40 cellular contexts compared by ENCODE assay signal in genomic region chr20:8168785-8169288, GRCh38.
"Had no signal": no experiment of that assay in that cellular context is flagged by ENCODE, and none has a peak within 500 bp of the region (broad histone marks: within the 10 kb centered on the region; RNA-seq: fewer than 3 reads in every experiment).

No MANE protein-coding gene starts in this region.

- H3K36me3 ChIP-seq: adrenal gland, brain microvascular endothelial cell, breast epithelium had no signal

- H3K36me3 Mint-ChIP-seq: activated CD8-positive, alpha-beta memory T cell treated with anti-CD3 and anti-CD28 coated beads, Interleukin-2, amount 10 ng/mL, durations not matched to agents 7 days and 5 days; activated naive CD4-positive, alpha-beta T cell treated with anti-CD3 and anti-CD28 coated beads, Interleukin-2, amount 10 ng/mL, durations not matched to agents 7 days and 5 days; activated naive CD4-positive, alpha-beta T cell treated with anti-CD3 and anti-CD28 coated beads, Interleukin-2, amount 50 U/mL, for 24 hours; activated naive CD8-positive, alpha-beta T cell; WTC11 had no signal

- DNase-seq: activated CD4-positive, alpha-beta memory T cell treated with anti-CD3 and anti-CD28 coated beads, Interleukin-2, amount 10 ng/mL, durations not matched to agents 7 days and 5 days; activated CD4-positive, alpha-beta T cell treated with anti-CD3 and anti-CD28 coated beads for 1 hour; activated CD4-positive, alpha-beta T cell treated with anti-CD3 and anti-CD28 coated beads for 36 hours; activated CD4-positive, alpha-beta T cell treated with anti-CD3 and anti-CD28 coated beads for 48 hours; activated CD4-positive, alpha-beta T cell treated with anti-CD3 and anti-CD28 coated beads, Interleukin-2, amount 10 ng/mL, durations not matched to agents 7 days and 5 days; activated CD4-positive, alpha-beta T cell treated with anti-CD3 and anti-CD28 coated beads, Interleukin-2, amount 50 U/mL, for 48 hours; activated CD4-positive, CD25-positive, alpha-beta regulatory T cell; activated CD8-positive, alpha-beta memory T cell treated with anti-CD3 and anti-CD28 coated beads for 24 hours; activated CD8-positive, alpha-beta memory T cell treated with anti-CD3 and anti-CD28 coated beads, Interleukin-2, amount 10 ng/mL, durations not matched to agents 7 days and 5 days; activated CD8-positive, alpha-beta memory T cell treated with anti-CD3 and anti-CD28 coated beads, Interleukin-2, amount 50 U/mL, for 48 hours; activated CD8-positive, alpha-beta T cell treated with anti-CD3 and anti-CD28 coated beads, Interleukin-2, amount 10 ng/mL, durations not matched to agents 7 days and 5 days; activated effector memory CD4-positive, alpha-beta T cell treated with Interleukin-2 at 50 U/mL for 16 hours; activated gamma-delta T cell; activated naive CD4-positive, alpha-beta T cell treated with anti-CD3 and anti-CD28 coated beads, Interleukin-2, amount 10 ng/mL, durations not matched to agents 7 days and 5 days; activated naive CD4-positive, alpha-beta T cell treated with Interleukin-2 at 50 U/mL for 16 hours; activated naive CD8-positive, alpha-beta T cell treated with anti-CD3 and anti-CD28 coated beads, Interleukin-2, amount 10 ng/mL, durations not matched to agents 7 days and 5 days; activated naive CD8-positive, alpha-beta T cell treated with anti-CD3 and anti-CD28 coated beads, Interleukin-2, amount 50 U/mL, for 24 hours; activated T-cell treated with anti-CD3 and anti-CD28 coated beads, Interleukin-2, amount 50 U/mL, for 24 hours; activated T-cell treated with anti-CD3 and anti-CD28 coated beads, Interleukin-2, amount 50 U/mL, for 48 hours; adrenal gland; amniotic stem cell; aorta; body of pancreas; brain microvascular endothelial cell; central memory CD4-positive, alpha-beta T cell; SW 1271; T-helper 1 cell; T-helper 2 cell; T-helper 9 cell had no signal

- H3K4me1 Mint-ChIP-seq: activated CD4-positive, alpha-beta memory T cell treated with anti-CD3 and anti-CD28 coated beads, Interleukin-2, amount 10 ng/mL, durations not matched to agents 7 days and 5 days; activated CD4-positive, alpha-beta T cell treated with anti-CD3 and anti-CD28 coated beads for 36 hours; activated CD4-positive, alpha-beta T cell treated with anti-CD3 and anti-CD28 coated beads, Interleukin-2, amount 10 ng/mL, durations not matched to agents 7 days and 5 days; activated naive CD4-positive, alpha-beta T cell treated with anti-CD3 and anti-CD28 coated beads, Interleukin-2, amount 10 ng/mL, durations not matched to agents 7 days and 5 days; activated naive CD4-positive, alpha-beta T cell treated with anti-CD3 and anti-CD28 coated beads, Interleukin-2, amount 50 U/mL, for 24 hours; activated naive CD8-positive, alpha-beta T cell treated with anti-CD3 and anti-CD28 coated beads, Interleukin-2, amount 10 ng/mL, durations not matched to agents 7 days and 5 days; activated naive CD8-positive, alpha-beta T cell treated with anti-CD3 and anti-CD28 coated beads, Interleukin-2, amount 50 U/mL, for 24 hours; WTC11 had no signal

- H3K27ac Mint-ChIP-seq: activated CD4-positive, alpha-beta memory T cell treated with anti-CD3 and anti-CD28 coated beads, Interleukin-2, amount 10 ng/mL, durations not matched to agents 7 days and 5 days; activated CD4-positive, alpha-beta T cell treated with anti-CD3 and anti-CD28 coated beads for 36 hours; activated CD4-positive, alpha-beta T cell treated with anti-CD3 and anti-CD28 coated beads, Interleukin-2, amount 10 ng/mL, durations not matched to agents 7 days and 5 days; activated CD8-positive, alpha-beta memory T cell treated with anti-CD3 and anti-CD28 coated beads, Interleukin-2, amount 10 ng/mL, durations not matched to agents 7 days and 5 days; activated CD8-positive, alpha-beta T cell treated with anti-CD3 and anti-CD28 coated beads, Interleukin-2, amount 10 ng/mL, durations not matched to agents 7 days and 5 days; activated naive CD4-positive, alpha-beta T cell treated with anti-CD3 and anti-CD28 coated beads, Interleukin-2, amount 10 ng/mL, durations not matched to agents 7 days and 5 days; activated naive CD4-positive, alpha-beta T cell treated with anti-CD3 and anti-CD28 coated beads, Interleukin-2, amount 50 U/mL, for 24 hours; activated naive CD8-positive, alpha-beta T cell; activated naive CD8-positive, alpha-beta T cell treated with anti-CD3 and anti-CD28 coated beads, Interleukin-2, amount 10 ng/mL, durations not matched to agents 7 days and 5 days; activated naive CD8-positive, alpha-beta T cell treated with anti-CD3 and anti-CD28 coated beads, Interleukin-2, amount 50 U/mL, for 24 hours; activated T-cell treated with anti-CD3 and anti-CD28 coated beads, Interleukin-2, amount 50 U/mL, for 24 hours; activated T-helper 2 cell treated with anti-CD3 and anti-CD28 coated beads, Interferon-gamma antibody, Interleukin-2, Interleukin-4, amounts not matched to agents 10 μg/mL and 5 μg/mL and 100 μg/mL, durations not matched to agents 14 hours and 24 hours and 36 hours; T-helper 1 cell treated with Interleukin-12 subunit alpha and Interleukin-12 subunit beta and Interleukin-4 antibody, amounts not matched to agents 30 μg/mL and 1 μg/mL, for 36 hours; T-helper 2 cell treated with Interferon-gamma antibody and Interleukin-4, amounts not matched to agents 5 μg/mL and 100 μg/mL, for 36 hours; WTC11 had no signal

- H3K27ac ChIP-seq: adrenal gland, body of pancreas, brain microvascular endothelial cell, breast epithelium, VCaP had no signal

- H3K4me1 ChIP-seq: adrenal gland, breast epithelium had no signal

- H3K4me3 Mint-ChIP-seq: activated CD4-positive, alpha-beta memory T cell treated with anti-CD3 and anti-CD28 coated beads, Interleukin-2, amount 10 ng/mL, durations not matched to agents 7 days and 5 days; activated CD4-positive, alpha-beta T cell treated with anti-CD3 and anti-CD28 coated beads for 36 hours; activated CD4-positive, alpha-beta T cell treated with anti-CD3 and anti-CD28 coated beads, Interleukin-2, amount 10 ng/mL, durations not matched to agents 7 days and 5 days; activated CD8-positive, alpha-beta memory T cell treated with anti-CD3 and anti-CD28 coated beads, Interleukin-2, amount 10 ng/mL, durations not matched to agents 7 days and 5 days; activated CD8-positive, alpha-beta T cell treated with anti-CD3 and anti-CD28 coated beads, Interleukin-2, amount 10 ng/mL, durations not matched to agents 7 days and 5 days; activated naive CD4-positive, alpha-beta T cell treated with anti-CD3 and anti-CD28 coated beads, Interleukin-2, amount 10 ng/mL, durations not matched to agents 7 days and 5 days; activated naive CD4-positive, alpha-beta T cell treated with anti-CD3 and anti-CD28 coated beads, Interleukin-2, amount 50 U/mL, for 24 hours; activated naive CD8-positive, alpha-beta T cell; activated naive CD8-positive, alpha-beta T cell treated with anti-CD3 and anti-CD28 coated beads, Interleukin-2, amount 10 ng/mL, durations not matched to agents 7 days and 5 days; activated naive CD8-positive, alpha-beta T cell treated with anti-CD3 and anti-CD28 coated beads, Interleukin-2, amount 50 U/mL, for 24 hours; activated T-cell treated with anti-CD3 and anti-CD28 coated beads, Interleukin-2, amount 50 U/mL, for 24 hours; T-helper 1 cell treated with Interleukin-12 subunit alpha and Interleukin-12 subunit beta and Interleukin-4 antibody, amounts not matched to agents 30 μg/mL and 1 μg/mL, for 36 hours; T-helper 2 cell treated with Interferon-gamma antibody and Interleukin-4, amounts not matched to agents 5 μg/mL and 100 μg/mL, for 36 hours; WTC11 had no signal

- FAIRE-seq: astrocyte, TTC549 had no signal

- H3K9me3 ChIP-seq: adrenal gland, body of pancreas, breast epithelium had no signal

- H3K27me3 ChIP-seq: adrenal gland, body of pancreas, brain microvascular endothelial cell, breast epithelium had no signal

- ATAC-seq: activated CD4-positive, alpha-beta T cell treated with anti-CD3 and anti-CD28 coated beads for 36 hours; activated CD4-positive, CD25-positive, alpha-beta regulatory T cell treated with anti-CD3 and anti-CD28 coated beads, Interleukin-2, amount 50 U/mL, for 24 hours; activated CD8-positive, alpha-beta memory T cell treated with anti-CD3 and anti-CD28 coated beads, Interleukin-2, amount 10 ng/mL, durations not matched to agents 7 days and 5 days; activated CD8-positive, alpha-beta T cell treated with anti-CD3 and anti-CD28 coated beads, Interleukin-2, amount 10 ng/mL, durations not matched to agents 7 days and 5 days; activated naive CD8-positive, alpha-beta T cell treated with anti-CD3 and anti-CD28 coated beads, Interleukin-2, amount 50 U/mL, for 24 hours; body of pancreas; WTC11 had no signal

- H3K9me3 Mint-ChIP-seq: activated CD4-positive, alpha-beta memory T cell treated with anti-CD3 and anti-CD28 coated beads, Interleukin-2, amount 10 ng/mL, durations not matched to agents 7 days and 5 days; activated CD4-positive, alpha-beta T cell treated with anti-CD3 and anti-CD28 coated beads, Interleukin-2, amount 10 ng/mL, durations not matched to agents 7 days and 5 days; activated naive CD4-positive, alpha-beta T cell treated with anti-CD3 and anti-CD28 coated beads, Interleukin-2, amount 10 ng/mL, durations not matched to agents 7 days and 5 days; activated naive CD4-positive, alpha-beta T cell treated with anti-CD3 and anti-CD28 coated beads, Interleukin-2, amount 50 U/mL, for 24 hours; activated naive CD8-positive, alpha-beta T cell treated with anti-CD3 and anti-CD28 coated beads, Interleukin-2, amount 10 ng/mL, durations not matched to agents 7 days and 5 days; activated naive CD8-positive, alpha-beta T cell treated with anti-CD3 and anti-CD28 coated beads, Interleukin-2, amount 50 U/mL, for 24 hours; activated T-cell treated with anti-CD3 and anti-CD28 coated beads, Interleukin-2, amount 50 U/mL, for 24 hours; activated T-helper 2 cell treated with anti-CD3 and anti-CD28 coated beads, Interferon-gamma antibody, Interleukin-2, Interleukin-4, amounts not matched to agents 10 μg/mL and 5 μg/mL and 100 μg/mL, durations not matched to agents 14 hours and 24 hours and 36 hours; T-helper 1 cell treated with Interleukin-12 subunit alpha and Interleukin-12 subunit beta and Interleukin-4 antibody, amounts not matched to agents 30 μg/mL and 1 μg/mL, for 36 hours; T-helper 2 cell treated with Interferon-gamma antibody and Interleukin-4, amounts not matched to agents 5 μg/mL and 100 μg/mL, for 36 hours; WTC11 had no signal

- H3K27me3 Mint-ChIP-seq: activated CD4-positive, alpha-beta memory T cell treated with anti-CD3 and anti-CD28 coated beads, Interleukin-2, amount 10 ng/mL, durations not matched to agents 7 days and 5 days; activated CD4-positive, alpha-beta T cell treated with anti-CD3 and anti-CD28 coated beads for 36 hours; activated CD4-positive, alpha-beta T cell treated with anti-CD3 and anti-CD28 coated beads, Interleukin-2, amount 10 ng/mL, durations not matched to agents 7 days and 5 days; activated CD8-positive, alpha-beta memory T cell treated with anti-CD3 and anti-CD28 coated beads, Interleukin-2, amount 10 ng/mL, durations not matched to agents 7 days and 5 days; activated naive CD4-positive, alpha-beta T cell treated with anti-CD3 and anti-CD28 coated beads, Interleukin-2, amount 50 U/mL, for 24 hours; activated naive CD8-positive, alpha-beta T cell; activated naive CD8-positive, alpha-beta T cell treated with anti-CD3 and anti-CD28 coated beads, Interleukin-2, amount 50 U/mL, for 24 hours; activated T-cell treated with anti-CD3 and anti-CD28 coated beads, Interleukin-2, amount 50 U/mL, for 24 hours had no signal

- H3K4me3 ChIP-seq: adrenal gland, body of pancreas, breast epithelium had no signal
